22 cellular contexts compared by ENCODE assay signal in the genomic region with DNA sequence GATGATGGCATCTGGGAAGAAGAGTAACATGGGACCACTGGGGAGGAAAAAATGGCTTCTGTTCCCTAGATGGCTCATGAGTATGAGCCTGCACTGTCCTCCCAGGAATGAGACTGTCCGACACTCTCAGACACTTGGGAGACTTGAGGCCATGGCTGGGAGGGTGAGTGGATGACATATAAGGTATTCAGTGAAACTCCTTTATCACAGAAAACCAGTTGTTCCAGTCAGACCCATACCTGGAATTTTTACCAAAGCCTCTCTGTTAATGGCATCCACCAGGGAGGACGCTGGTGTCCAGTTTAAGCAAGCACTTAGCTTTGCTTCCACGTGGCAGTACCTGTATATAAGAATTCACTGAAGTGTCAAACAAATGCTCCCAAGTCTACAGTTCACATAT.
"Had no signal": no experiment of that assay in that cellular context is flagged by ENCODE, and none has a peak within 500 bp of the region (broad histone marks: within the 10 kb centered on the region; RNA-seq: fewer than 3 reads in every experiment).

No MANE protein-coding gene starts in this region.

- H3K4me1 Mint-ChIP-seq: activated B cell treated with CpG ODN at 0.5 μM for 24 hours; activated CD4-positive, alpha-beta memory T cell treated with anti-CD3 and anti-CD28 coated beads, Interleukin-2, amount 10 ng/mL, durations not matched to agents 7 days and 5 days; activated naive CD4-positive, alpha-beta T cell treated with anti-CD3 and anti-CD28 coated beads, Interleukin-2, amount 10 ng/mL, durations not matched to agents 7 days and 5 days; activated naive CD8-positive, alpha-beta T cell treated with anti-CD3 and anti-CD28 coated beads, Interleukin-2, amount 10 ng/mL, durations not matched to agents 7 days and 5 days; T-helper 17 cell had no signal

- ATAC-seq: activated CD4-positive, CD25-positive, alpha-beta regulatory T cell treated with anti-CD3 and anti-CD28 coated beads, Interleukin-2, amount 50 U/mL, for 24 hours; activated naive CD4-positive, alpha-beta T cell treated with anti-CD3 and anti-CD28 coated beads, Interleukin-2, amount 50 U/mL, for 72 hours; activated T-cell treated with anti-CD3 and anti-CD28 coated beads, Interleukin-2, amount 50 U/mL, for 72 hours; esophagus mucosa; T-helper 17 cell had no signal

- H3K27ac Mint-ChIP-seq: activated B cell treated with CpG ODN at 0.5 μM for 24 hours; activated CD4-positive, alpha-beta memory T cell treated with anti-CD3 and anti-CD28 coated beads, Interleukin-2, amount 10 ng/mL, durations not matched to agents 7 days and 5 days; activated naive CD4-positive, alpha-beta T cell treated with anti-CD3 and anti-CD28 coated beads, Interleukin-2, amount 10 ng/mL, durations not matched to agents 7 days and 5 days; activated naive CD4-positive, alpha-beta T cell treated with anti-CD3 and anti-CD28 coated beads, Interleukin-2, amount 50 U/mL, for 72 hours; activated naive CD8-positive, alpha-beta T cell treated with anti-CD3 and anti-CD28 coated beads, Interleukin-2, amount 10 ng/mL, durations not matched to agents 7 days and 5 days; activated T-cell treated with anti-CD3 and anti-CD28 coated beads, Interleukin-2, amount 50 U/mL, for 24 hours; activated T-cell treated with anti-CD3 and anti-CD28 coated beads, Interleukin-2, amount 50 U/mL, for 72 hours; T-helper 17 cell; T-helper 2 cell treated with Interferon-gamma antibody and Interleukin-4, amounts not matched to agents 5 μg/mL and 100 μg/mL, for 36 hours had no signal

- H3K9me3 Mint-ChIP-seq: activated B cell treated with CpG ODN at 0.5 μM for 24 hours; activated naive CD8-positive, alpha-beta T cell treated with anti-CD3 and anti-CD28 coated beads, Interleukin-2, amount 10 ng/mL, durations not matched to agents 7 days and 5 days had no signal

- H3K27ac ChIP-seq: brain microvascular endothelial cell, WERI-Rb-1 had no signal

- H3K36me3 ChIP-seq: brain microvascular endothelial cell, WERI-Rb-1 had no signal

- DNase-seq: activated B cell treated with CpG ODN at 0.5 μM for 24 hours; activated CD4-positive, alpha-beta memory T cell treated with anti-CD3 and anti-CD28 coated beads, Interleukin-2, amount 10 ng/mL, durations not matched to agents 7 days and 5 days; activated CD4-positive, alpha-beta T cell treated with anti-CD3 and anti-CD28 coated beads for 48 hours; activated CD8-positive, alpha-beta memory T cell treated with anti-CD3 and anti-CD28 coated beads, Interleukin-2, amount 50 U/mL, for 48 hours; activated gamma-delta T cell; activated naive CD4-positive, alpha-beta T cell; activated naive CD4-positive, alpha-beta T cell treated with anti-CD3 and anti-CD28 coated beads, Interleukin-2, amount 10 ng/mL, durations not matched to agents 7 days and 5 days; activated naive CD8-positive, alpha-beta T cell treated with anti-CD3 and anti-CD28 coated beads, Interleukin-2, amount 10 ng/mL, durations not matched to agents 7 days and 5 days; activated T-cell treated with anti-CD3 and anti-CD28 coated beads for 4 hours; activated T-cell treated with anti-CD3 and anti-CD28 coated beads, Interleukin-2, amount 50 U/mL, for 24 hours; activated T-cell treated with anti-CD3 and anti-CD28 coated beads, Interleukin-2, amount 50 U/mL, for 72 hours; brain microvascular endothelial cell; effector CD8-positive, alpha-beta T cell; foreskin fibroblast; T-helper 1 cell; T-helper 17 cell; T1000; WERI-Rb-1 had no signal

- H3K27me3 ChIP-seq: brain microvascular endothelial cell had no signal

- H3K4me3 Mint-ChIP-seq: activated B cell treated with CpG ODN at 0.5 μM for 24 hours; activated CD4-positive, alpha-beta memory T cell treated with anti-CD3 and anti-CD28 coated beads, Interleukin-2, amount 10 ng/mL, durations not matched to agents 7 days and 5 days; activated naive CD4-positive, alpha-beta T cell treated with anti-CD3 and anti-CD28 coated beads, Interleukin-2, amount 10 ng/mL, durations not matched to agents 7 days and 5 days; activated naive CD8-positive, alpha-beta T cell treated with anti-CD3 and anti-CD28 coated beads, Interleukin-2, amount 10 ng/mL, durations not matched to agents 7 days and 5 days; activated T-cell treated with anti-CD3 and anti-CD28 coated beads, Interleukin-2, amount 50 U/mL, for 24 hours; activated T-cell treated with anti-CD3 and anti-CD28 coated beads, Interleukin-2, amount 50 U/mL, for 72 hours; T-helper 17 cell; T-helper 2 cell treated with Interferon-gamma antibody and Interleukin-4, amounts not matched to agents 5 μg/mL and 100 μg/mL, for 36 hours had no signal

- H3K27me3 Mint-ChIP-seq: activated B cell treated with CpG ODN at 0.5 μM for 24 hours; activated CD4-positive, alpha-beta memory T cell treated with anti-CD3 and anti-CD28 coated beads, Interleukin-2, amount 10 ng/mL, durations not matched to agents 7 days and 5 days; activated naive CD4-positive, alpha-beta T cell treated with anti-CD3 and anti-CD28 coated beads, Interleukin-2, amount 10 ng/mL, durations not matched to agents 7 days and 5 days; activated naive CD8-positive, alpha-beta T cell treated with anti-CD3 and anti-CD28 coated beads, Interleukin-2, amount 10 ng/mL, durations not matched to agents 7 days and 5 days; activated T-cell treated with anti-CD3 and anti-CD28 coated beads, Interleukin-2, amount 50 U/mL, for 24 hours; T-helper 17 cell had no signal

- H3K36me3 Mint-ChIP-seq: activated naive CD4-positive, alpha-beta T cell treated with anti-CD3 and anti-CD28 coated beads, Interleukin-2, amount 10 ng/mL, durations not matched to agents 7 days and 5 days; activated naive CD4-positive, alpha-beta T cell treated with anti-CD3 and anti-CD28 coated beads, Interleukin-2, amount 50 U/mL, for 72 hours; activated naive CD8-positive, alpha-beta T cell treated with anti-CD3 and anti-CD28 coated beads, Interleukin-2, amount 10 ng/mL, durations not matched to agents 7 days and 5 days had no signal
